ENCODE assay signal across 16 cellular contexts in the genomic region with DNA sequence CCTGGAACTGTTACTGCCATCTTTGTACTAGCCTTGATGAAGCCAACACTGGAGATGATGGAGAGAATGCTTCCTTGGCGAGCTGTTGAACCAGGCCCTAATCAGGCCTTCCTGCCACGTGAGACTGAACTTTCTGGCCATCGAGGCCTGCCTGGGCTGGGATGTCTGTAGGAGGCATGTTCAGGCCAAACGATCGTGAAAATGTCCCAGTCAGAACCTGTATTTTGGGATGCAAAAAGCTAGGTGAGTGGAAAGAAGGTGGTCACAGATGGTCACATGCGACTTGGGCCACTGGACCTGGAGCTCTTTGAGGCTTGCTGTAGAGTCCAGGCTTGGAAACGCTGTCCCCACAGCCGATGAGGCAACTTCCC. TPM values are rescaled to one million over a fixed set of nuclear protein-coding genes. Genes with fewer than 3 reads are reported as not detected.
DNase-seq lines count a peak whose midpoint lies in the region; ATAC-seq and TF ChIP-seq lines count a peak whose summit lies in the region.
"Had no signal": no experiment of that assay in that cellular context is flagged by ENCODE, and none has a peak within 500 bp of the region (broad histone marks: within the 10 kb centered on the region; RNA-seq: fewer than 3 reads in every experiment).

No MANE protein-coding gene starts in this region.

- H3K27me3 ChIP-seq in right atrium auricular region (no peaks in the 10 kb centered on the region), esophagus muscularis mucosa (no peaks in the 10 kb centered on the region), vagina (no peaks in the 10 kb centered on the region)

- peaks cover 53% of the 10 kb centered on the region for H3K36me3 ChIP-seq in right atrium auricular region
- H3K36me3 ChIP-seq in esophagus muscularis mucosa = peaks cover 5 to 90% (median 70%) of the 10 kb centered on the region in 4 donors
- peaks cover 0 to 43% of the 10 kb centered on the region in 2 donors for H3K36me3 ChIP-seq in vagina

- TF ChIP-seq POLR2A in esophagus muscularis mucosa (IDR thresholded peaks at IDR 0.05; ENCODE audit: low read depth) = no peak
- no peak for TF ChIP-seq POLR2A in vagina (IDR thresholded peaks at IDR 0.05)

- intact Hi-C loops in left cardiac atrium (cut with DNase I) (no loop called here), esophagus muscularis mucosa (cut with DNase I) (no loop called here), sciatic nerve (cut with DNase I) (no loop called here), vagina (cut with DNase I) (no loop called here)

- WGBS in esophagus muscularis mucosa = 91% methylated on average over 6 of the region's 8 CpGs

- H3K4me3 ChIP-seq in right atrium auricular region (no peak overlapping the region), esophagus muscularis mucosa (no peak overlapping the region), vagina (no peak overlapping the region)

- H3K27ac ChIP-seq in right atrium auricular region (peak overlapping the region; percentile 50 to 63), esophagus muscularis mucosa (replicated peaks in 1 of 4) (peak overlapping the region; percentile 55 to 63 (median 62)), vagina (peak overlapping the region; percentile 89)

- ATAC-seq in left cardiac atrium = no peak
- ATAC-seq in sciatic nerve = no peak
- ATAC-seq: activated CD4-positive, alpha-beta T cell treated with anti-CD3 and anti-CD28 coated beads for 36 hours; activated T-cell treated with anti-CD3 and anti-CD28 coated beads, Interleukin-2, amount 50 U/mL, for 72 hours had no signal

- DNase-seq in right atrium auricular region (ENCODE audit: low spot score) = no peak
- DNase-seq in left cardiac atrium = no peak
- no peak for DNase-seq in esophagus muscularis mucosa (ENCODE audit: extremely low spot score)
- DNase-seq in sciatic nerve (ENCODE audit: low spot score) = peak; percentile 46
- DNase-seq in vagina (ENCODE audit: extremely low spot score in 2 of 2) = no peak
- no peak for DNase-seq in DMS114 treated with DMSO at 0.1 percent for 48 hours (lab: John Stamatoyannopoulos, UW; ENCODE audit: unreplicated experiment)
- DNase-seq in AG20443 (ENCODE audit: low spot score) = no peak
- no peak for DNase-seq in activated CD4-positive, alpha-beta T cell treated with anti-CD3 and anti-CD28 coated beads, Interleukin-2, amount 50 U/mL, for 4 hours
- DNase-seq: activated CD4-positive, alpha-beta T cell treated with anti-CD3 and anti-CD28 coated beads for 36 hours; activated T-cell treated with anti-CD3 and anti-CD28 coated beads, Interleukin-2, amount 50 U/mL, for 72 hours; effector memory CD4-positive, alpha-beta T cell; naive B cell; NCI-H1694 treated with DMSO at 0.1 percent for 48 hours; NCI-H524 treated with DMSO at 0.1 percent for 48 hours; retina; stimulated activated naive CD4-positive, alpha-beta T cell had no signal

- no peak for TF ChIP-seq CTCF in right atrium auricular region (IDR thresholded peaks at IDR 0.05)
- TF ChIP-seq CTCF in esophagus muscularis mucosa (IDR thresholded peaks at IDR 0.05) = no peak
- no peak for TF ChIP-seq CTCF in vagina (IDR thresholded peaks at IDR 0.05)

- H3K9me3 ChIP-seq in right atrium auricular region (no peaks in the 10 kb centered on the region), esophagus muscularis mucosa (no peaks in the 10 kb centered on the region), vagina (no peaks in the 10 kb centered on the region)

- H3K4me1 ChIP-seq in right atrium auricular region (peaks cover 2 to 23% of the 10 kb centered on the region in 2 donors), esophagus muscularis mucosa (peaks cover 21 to 35% (median 26%) of the 10 kb centered on the region in 4 donors), vagina (peaks cover 33% of the 10 kb centered on the region)

- TF ChIP-seq EP300 in esophagus muscularis mucosa (IDR thresholded peaks at IDR 0.05) = no peak

RNA-seq across cellular contexts. Expression of a gene that starts 12.9 kb away (rescaled TPM):
- 1 to 10 TPM; 4.1 to 5.4 TPM for total RNA-seq in right atrium auricular region
- 1 to 10 TPM; 8.5 to 9.1 TPM for total RNA-seq in left cardiac atrium
- total RNA-seq in esophagus muscularis mucosa = 1 to 10 TPM; 7.3 to 9.9 (median 9.1) TPM
- 19.2 TPM for total RNA-seq in sciatic nerve
- total RNA-seq in vagina = 7.9 TPM

RNA-seq across cellular contexts. Expression of a gene that starts 13.0 kb away (rescaled TPM):
- 10 to 100 TPM in 1 of 2 donors, 1 to 10 TPM in 1; 7.5 to 14.4 TPM for total RNA-seq in right atrium auricular region
- 1 to 10 TPM; 4.3 to 6.6 TPM for total RNA-seq in left cardiac atrium
- total RNA-seq in esophagus muscularis mucosa = 10 to 100 TPM in 1 of 4 donors, 1 to 10 TPM in 3; 7.4 to 10.4 (median 8.6) TPM
- total RNA-seq in sciatic nerve = 24.5 TPM
- 19.2 TPM for total RNA-seq in vagina
